15 cellular contexts compared by ENCODE assay signal in genomic region chr4:340011-340410, GRCh38. TPM values are rescaled to one million over a fixed set of nuclear protein-coding genes. Genes with fewer than 3 reads are reported as not detected.
A peak's percentile ranks its signal among the peaks of the same experiment; 100 is the strongest.
DNase-seq lines count a peak whose midpoint lies in the region; ATAC-seq and TF ChIP-seq lines count a peak whose summit lies in the region.
"Had no signal": no experiment of that assay in that cellular context is flagged by ENCODE, and none has a peak within 500 bp of the region (broad histone marks: within the 10 kb centered on the region; RNA-seq: fewer than 3 reads in every experiment).

No MANE protein-coding gene starts in this region.

- H3K4me1 Mint-ChIP-seq in MCF 10A (ENCODE audit: insufficient read depth, unreplicated experiment) (no peaks in the 10 kb centered on the region), WTC11 (peaks cover 34% of the 10 kb centered on the region), glutamatergic neuron (ENCODE audit: low read depth, unreplicated experiment) (peaks cover 9% of the 10 kb centered on the region)

- H3K4me3 ChIP-seq in breast epithelium: no peak overlapping the region
- no peak overlapping the region for H3K4me3 ChIP-seq in transverse colon
- H3K4me3 ChIP-seq in lower lobe of right lung: no peak overlapping the region

- intact Hi-C loops in MCF 10A (cut with micrococcal nuclease) (no loop called here), breast epithelium (cut with DNase I; ENCODE audit: low total_unique reads) (no loop called here), transverse colon (cut with DNase I; ENCODE audit: low total_unique reads) (no loop called here), head of caudate nucleus (cut with DNase I) (no loop called here), lower lobe of right lung (cut with DNase I) (no loop called here)

- H3K27ac ChIP-seq in breast epithelium (no peak overlapping the region), transverse colon (no peak overlapping the region), lower lobe of right lung (no peak overlapping the region)

- H3K4me3 Mint-ChIP-seq in MCF 10A (ENCODE audit: unreplicated experiment) (peak overlapping the region; percentile 86), WTC11 (peak overlapping the region; percentile 99), glutamatergic neuron (ENCODE audit: unreplicated experiment) (no peak overlapping the region)

- no peaks in the 10 kb centered on the region for H3K27me3 ChIP-seq in breast epithelium
- no peaks in the 10 kb centered on the region for H3K27me3 ChIP-seq in transverse colon
- H3K27me3 ChIP-seq in lower lobe of right lung (ENCODE audit: low read depth): no peaks in the 10 kb centered on the region

- ATAC-seq in WTC11 (no peak), lower lobe of right lung (no peak)

- in situ Hi-C loops in transverse colon (cut with MboI; ENCODE audit: low pct_ligation_motif_present in 1 of 4, low pct_unique_long_range_greater_than_20kb in 1 of 4, low sequenced_read_pairs in 3 of 4): no loop called here

- peaks cover 0 to 8% of the 10 kb centered on the region in 2 donors for H3K4me1 ChIP-seq in breast epithelium
- H3K4me1 ChIP-seq in transverse colon: peaks cover 9 to 17% (median 13%) of the 10 kb centered on the region in 4 donors
- peaks cover 17% of the 10 kb centered on the region for H3K4me1 ChIP-seq in lower lobe of right lung

- H3K36me3 ChIP-seq in breast epithelium (no peaks in the 10 kb centered on the region), transverse colon (peaks cover 0 to 44% (median 9%) of the 10 kb centered on the region in 4 donors), lower lobe of right lung (peaks cover 19% of the 10 kb centered on the region)

- no TSS peak for BruUV-seq in MCF 10A (replicated peaks; lab: Mats Ljungman, UMichigan)

- 93 to 96% methylated on average over 4 of the region's 4 CpGs for WGBS in transverse colon (ENCODE audit: low coverage in 1 of 2), 2 donors

- H3K36me3 Mint-ChIP-seq in MCF 10A (ENCODE audit: insufficient read depth, unreplicated experiment) (peaks cover 46% of the 10 kb centered on the region), WTC11 (peaks cover 35% of the 10 kb centered on the region), glutamatergic neuron (ENCODE audit: unreplicated experiment) (peaks cover 14% of the 10 kb centered on the region)

- CTCF ChIA-PET in MCF 10A (lab: Yijun Ruan, JAX) (interaction anchor here (0.7 kb wide), 1 partner anchor 9 kb away, joined by 4 read pairs; no protein-coding TSS in a partner anchor), WTC11 (lab: Charles Lee) (interaction anchor here (0.5 kb wide), 1 partner anchor 78 kb away, joined by 4 read pairs; no protein-coding TSS in a partner anchor)

- POLR2A ChIA-PET in MCF 10A (lab: Yijun Ruan, JAX) (no interaction called here), WTC11 (lab: Charles Lee) (no interaction called here)

- no peak for TF ChIP-seq EP300 in transverse colon (IDR thresholded peaks at IDR 0.05; ENCODE audit: low read depth)

- TF ChIP-seq CTCF in MCF 10A (IDR thresholded peaks at IDR 0.05; ENCODE audit: unreplicated experiment) (no peak), breast epithelium (IDR thresholded peaks at IDR 0.05) (no peak), WTC11 (IDR thresholded peaks at IDR 0.05) (no peak; the same call in 1 of the 2 replicates), glutamatergic neuron (IDR thresholded peaks at IDR 0.05; ENCODE audit: partially characterized antibody, unreplicated experiment) (peak; percentile 74), transverse colon (IDR thresholded peaks at IDR 0.05) (peak in 3 of 5 experiments; percentile 11 to 18 (median 18)), lower lobe of right lung (IDR thresholded peaks at IDR 0.05) (no peak)

- peaks cover 12% of the 10 kb centered on the region for H3K9me3 Mint-ChIP-seq in MCF 10A (ENCODE audit: unreplicated experiment)
- peaks cover 4% of the 10 kb centered on the region; the same call in 1 of the 2 replicates for H3K9me3 Mint-ChIP-seq in WTC11
- peaks cover 12% of the 10 kb centered on the region for H3K9me3 Mint-ChIP-seq in glutamatergic neuron (ENCODE audit: unreplicated experiment)

- no peaks in the 10 kb centered on the region for H3K27me3 Mint-ChIP-seq in MCF 10A (ENCODE audit: insufficient read depth, unreplicated experiment)
- peaks cover 6% of the 10 kb centered on the region; the same call in 1 of the 2 replicates for H3K27me3 Mint-ChIP-seq in WTC11 (ENCODE audit: low read depth)
- peaks cover 2% of the 10 kb centered on the region for H3K27me3 Mint-ChIP-seq in glutamatergic neuron (ENCODE audit: unreplicated experiment)

- TF ChIP-seq POLR2A in breast epithelium (IDR thresholded peaks at IDR 0.05): no peak
- TF ChIP-seq POLR2A in transverse colon (IDR thresholded peaks at IDR 0.05): no peak

- H3K27ac Mint-ChIP-seq in MCF 10A (ENCODE audit: low read depth, unreplicated experiment): no peak overlapping the region
- peak overlapping the region; percentile 7; the same call in 1 of the 2 replicates for H3K27ac Mint-ChIP-seq in WTC11
- H3K27ac Mint-ChIP-seq in glutamatergic neuron (ENCODE audit: unreplicated experiment): no peak overlapping the region

- H3K9me3 ChIP-seq in breast epithelium: peaks cover 28 to 43% of the 10 kb centered on the region in 2 donors
- peaks cover 41 to 46% of the 10 kb centered on the region in 2 donors for H3K9me3 ChIP-seq in transverse colon
- peaks cover 45% of the 10 kb centered on the region for H3K9me3 ChIP-seq in lower lobe of right lung

- no peak for DNase-seq in MCF 10A (ENCODE audit: unreplicated experiment)
- DNase-seq in breast epithelium (ENCODE audit: low spot score in 2 of 2): no peak
- no peak for DNase-seq in WTC11 (ENCODE audit: low spot score)
- no peak for DNase-seq in glutamatergic neuron
- DNase-seq in transverse colon: no peak
- no peak for DNase-seq in head of caudate nucleus
- DNase-seq in NCI-H187 treated with DMSO at 0.1 percent for 48 hours (lab: John Stamatoyannopoulos, UW): no peak
- no peak for DNase-seq in lower lobe of right lung
- DNase-seq: activated CD4-positive, alpha-beta T cell treated with anti-CD3 and anti-CD28 coated beads for 4 hours; AML-193; NCI-H524; nucleus accumbens; SIG-M5; stimulated activated naive CD4-positive, alpha-beta T cell treated with Interleukin-2 at 50 U/mL for 16 hours had no signal

TF ChIP-seq in WTC11, 78 proteins besides CTCF, POLR2A, EP300 and RAD21 (continues in another document):
- TF ChIP-seq ZSCAN18 (CRISPR knock-in tag; IDR thresholded peaks at IDR 0.05) (no peak), TEAD4 (CRISPR knock-in tag; IDR thresholded peaks at IDR 0.05) (no peak), SMAD3 (CRISPR knock-in tag; IDR thresholded peaks at IDR 0.05; ENCODE audit: borderline replicate concordance) (no peak)
- TF ChIP-seq, protein P1, sequence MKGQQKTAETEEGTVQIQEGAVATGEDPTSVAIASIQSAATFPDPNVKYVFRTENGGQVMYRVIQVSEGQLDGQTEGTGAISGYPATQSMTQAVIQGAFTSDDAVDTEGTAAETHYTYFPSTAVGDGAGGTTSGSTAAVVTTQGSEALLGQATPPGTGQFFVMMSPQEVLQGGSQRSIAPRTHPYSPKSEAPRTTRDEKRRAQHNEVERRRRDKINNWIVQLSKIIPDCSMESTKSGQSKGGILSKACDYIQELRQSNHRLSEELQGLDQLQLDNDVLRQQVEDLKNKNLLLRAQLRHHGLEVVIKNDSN (CRISPR knock-in tag; IDR thresholded peaks at IDR 0.05): no peak
- TF ChIP-seq, protein P2, sequence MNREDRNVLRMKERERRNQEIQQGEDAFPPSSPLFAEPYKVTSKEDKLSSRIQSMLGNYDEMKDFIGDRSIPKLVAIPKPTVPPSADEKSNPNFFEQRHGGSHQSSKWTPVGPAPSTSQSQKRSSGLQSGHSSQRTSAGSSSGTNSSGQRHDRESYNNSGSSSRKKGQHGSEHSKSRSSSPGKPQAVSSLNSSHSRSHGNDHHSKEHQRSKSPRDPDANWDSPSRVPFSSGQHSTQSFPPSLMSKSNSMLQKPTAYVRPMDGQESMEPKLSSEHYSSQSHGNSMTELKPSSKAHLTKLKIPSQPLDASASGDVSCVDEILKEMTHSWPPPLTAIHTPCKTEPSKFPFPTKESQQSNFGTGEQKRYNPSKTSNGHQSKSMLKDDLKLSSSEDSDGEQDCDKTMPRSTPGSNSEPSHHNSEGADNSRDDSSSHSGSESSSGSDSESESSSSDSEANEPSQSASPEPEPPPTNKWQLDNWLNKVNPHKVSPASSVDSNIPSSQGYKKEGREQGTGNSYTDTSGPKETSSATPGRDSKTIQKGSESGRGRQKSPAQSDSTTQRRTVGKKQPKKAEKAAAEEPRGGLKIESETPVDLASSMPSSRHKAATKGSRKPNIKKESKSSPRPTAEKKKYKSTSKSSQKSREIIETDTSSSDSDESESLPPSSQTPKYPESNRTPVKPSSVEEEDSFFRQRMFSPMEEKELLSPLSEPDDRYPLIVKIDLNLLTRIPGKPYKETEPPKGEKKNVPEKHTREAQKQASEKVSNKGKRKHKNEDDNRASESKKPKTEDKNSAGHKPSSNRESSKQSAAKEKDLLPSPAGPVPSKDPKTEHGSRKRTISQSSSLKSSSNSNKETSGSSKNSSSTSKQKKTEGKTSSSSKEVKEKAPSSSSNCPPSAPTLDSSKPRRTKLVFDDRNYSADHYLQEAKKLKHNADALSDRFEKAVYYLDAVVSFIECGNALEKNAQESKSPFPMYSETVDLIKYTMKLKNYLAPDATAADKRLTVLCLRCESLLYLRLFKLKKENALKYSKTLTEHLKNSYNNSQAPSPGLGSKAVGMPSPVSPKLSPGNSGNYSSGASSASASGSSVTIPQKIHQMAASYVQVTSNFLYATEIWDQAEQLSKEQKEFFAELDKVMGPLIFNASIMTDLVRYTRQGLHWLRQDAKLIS (CRISPR knock-in tag; IDR thresholded peaks at IDR 0.05; ENCODE audit: borderline replicate concordance): no peak

RNA-seq across cellular contexts. Expression of gene ZNF141, which starts 2.4 kb away (rescaled TPM):
- total RNA-seq in MCF 10A (2022) (11.3 and 11.6 TPM in 2 replicates), breast epithelium (10 to 100 TPM; 19.5 to 53.0 (median 39.0) TPM), WTC11 (2021) (33.9 to 43.6 TPM (median 34.5 TPM) in 3 replicates), glutamatergic neuron (ENCODE audit: unreplicated experiment) (22.0 TPM), transverse colon (10 to 100 TPM; 13.8 to 40.4 (median 30.4) TPM), lower lobe of right lung (23.9 TPM)

RNA-seq across cellular contexts. Expression of gene ZNF732, which starts 34.7 kb away (rescaled TPM):
- 0.47 and 0.88 TPM in 2 replicates for total RNA-seq in MCF 10A (2022)
- 1 to 10 TPM in 1 of 3 donors, under 1 TPM in 2; 0.16 to 1.2 (median 0.66) TPM for total RNA-seq in breast epithelium
- 28.1 to 33.8 TPM (median 30.2 TPM) in 3 replicates for total RNA-seq in WTC11 (2021)
- 1.3 TPM for total RNA-seq in glutamatergic neuron (ENCODE audit: unreplicated experiment)
- total RNA-seq in transverse colon: under 1 TPM in 1 of 4 donors, not detected in 3; 0.16 TPM
- not detected for total RNA-seq in lower lobe of right lung
- total RNA-seq: M059J had no signal

Comparison
In these comparisons a context has a peak if more than half of its experiments do, and no peak if none do; other contexts are left out.
1. CTCF ChIP-seq: peak in glutamatergic neuron (single experiment) and transverse colon (3 of 5); none in MCF 10A (single experiment), breast epithelium (0 of 3), WTC11 (single experiment) and lower lobe of right lung (single experiment).
2. RNA of gene ZNF732, which starts 34.7 kb away (total RNA-seq): 28.1 to 33.8 TPM in WTC11; 1.3 TPM in glutamatergic neuron (single experiment), 0.16 to 1.2 TPM in breast epithelium, 0.47 to 0.88 TPM in MCF 10A, 0.16 TPM in transverse colon and not detected in lower lobe of right lung (single experiment); every median in the first group is over 10 times any median in the second.